Comparison of ENCODE assay signal across 14 cellular contexts in genomic region chr1:107991371-107992066, GRCh38. TPM values are rescaled to one million over a fixed set of nuclear protein-coding genes. Genes with fewer than 3 reads are reported as not detected.
DNase-seq lines count a peak whose midpoint lies in the region; TF ChIP-seq lines count a peak whose summit lies in the region.
"Had no signal": no experiment of that assay in that cellular context is flagged by ENCODE, and none has a peak within 500 bp of the region (broad histone marks: within the 10 kb centered on the region; RNA-seq: fewer than 3 reads in every experiment).

No MANE protein-coding gene starts in this region.

- TF ChIP-seq POLR2A in NB4 (IDR thresholded peaks at IDR 0.05; ENCODE audit: extremely low read depth, insufficient read length): no peak

- H3K4me3 ChIP-seq in NB4 (ENCODE audit: low read depth, low read length): no peak overlapping the region
- H3K4me3 ChIP-seq: pancreas had no signal

- no peak for TF ChIP-seq CTCF in NB4 (IDR thresholded peaks at IDR 0.05; ENCODE audit: low read depth, low read length)

- DNase-seq in EH (ENCODE audit: low read depth) (peak; percentile 18), NB4 (ENCODE audit: low read depth) (peak; percentile 59), epidermal melanocyte (ENCODE audit: insufficient read length, low spot score) (peak; percentile 43), myocyte (ENCODE audit: low read depth) (peak; percentile 84), hepatic stellate cell (ENCODE audit: low spot score) (no peak), NCI-H1436 (lab: John Stamatoyannopoulos, UW) (no peak)
- no peak for DNase-seq in activated CD4-positive, alpha-beta T cell treated with anti-CD3 and anti-CD28 coated beads for 48 hours
- DNase-seq in activated naive CD4-positive, alpha-beta T cell treated with anti-CD3 and anti-CD28 coated beads, Interleukin-2, amount 50 U/mL, for 16 hours: no peak
- DNase-seq: AML-193, DMS79, NCI-H1417, NCI-H69, pancreas, SHP77 treated with DMSO at 0.1 percent for 48 hours had no signal

RNA-seq across cellular contexts. Expression of gene VAV3, which starts 26.5 kb away (rescaled TPM):
- total RNA-seq in myocyte: 1.4 and 1.8 TPM in 2 replicates
- polyA plus RNA-seq in myocyte (2012): 0.24 TPM

Comparison
In these comparisons a context has a peak if more than half of its experiments do, and no peak if none do; other contexts are left out.
1. DNase-seq: peak in EH (single experiment), NB4 (single experiment), epidermal melanocyte (single experiment) and myocyte (single experiment); none in hepatic stellate cell (single experiment), activated CD4-positive, alpha-beta T cell treated with anti-CD3 and anti-CD28 coated beads for 48 hours (single experiment), activated naive CD4-positive, alpha-beta T cell treated with anti-CD3 and anti-CD28 coated beads, Interleukin-2, amount 50 U/mL, for 16 hours (single experiment) and NCI-H1436 (single experiment).